In genomic region chr20:53322651-53323050, GRCh38 we compare ENCODE assay signal across 19 cellular contexts.
DNase-seq lines count a peak whose midpoint lies in the region; ATAC-seq and TF ChIP-seq lines count a peak whose summit lies in the region.
"Had no signal": no experiment of that assay in that cellular context is flagged by ENCODE, and none has a peak within 500 bp of the region (broad histone marks: within the 10 kb centered on the region; RNA-seq: fewer than 3 reads in every experiment).

No MANE protein-coding gene starts in this region.

- CTCF ChIA-PET in activated CD4-positive, alpha-beta memory T cell treated with anti-CD3 and anti-CD28 coated beads for 36 hours (lab: Charles Lee), result no interaction called here

- DNase-seq in activated T-cell treated with anti-CD3 and anti-CD28 coated beads for 24 hours (ENCODE audit: low read depth), result peak; percentile 0
- no peak for DNase-seq in activated T-cell treated with anti-CD3 and anti-CD28 coated beads, Interleukin-2, amount 50 U/mL, for 1 hour
- DNase-seq in activated CD4-positive, alpha-beta memory T cell treated with anti-CD3 and anti-CD28 coated beads for 36 hours, result peak; percentile 59
- peak; percentile 16 for DNase-seq in activated naive CD8-positive, alpha-beta T cell treated with anti-CD3 and anti-CD28 coated beads for 36 hours
- no peak for DNase-seq in stimulated activated effector memory CD8-positive, alpha-beta T cell treated with anti-CD3 and anti-CD28 coated beads, Interleukin-12 subunit alpha, Interleukin-12 subunit beta, amount 100 ng/mL, for 72 hours (ENCODE audit: low spot score in 2 of 2)
- DNase-seq in NCI-H82 treated with DMSO at 0.1 percent for 48 hours (lab: John Stamatoyannopoulos, UW; ENCODE audit: unreplicated experiment), result no peak
- no peak for DNase-seq in esophagus squamous epithelium (lab: John Stamatoyannopoulos, UW)
- DNase-seq: DMS79; foreskin melanocyte; IMR-90; left ventricle myocardium superior; NCI-H1048; NCI-H2107; NCI-H69; PC-3; stimulated activated naive B cell treated with anti-CD40 and anti-IgM and Interleukin-4, amounts not matched to agents 10 μg/mL and 1 μg/mL and 100 μg/mL, for 72 hours had no signal

- peaks cover 15% of the 10 kb centered on the region for H3K36me3 Mint-ChIP-seq in activated CD4-positive, alpha-beta memory T cell treated with anti-CD3 and anti-CD28 coated beads for 36 hours
- H3K36me3 Mint-ChIP-seq in activated naive CD8-positive, alpha-beta T cell treated with anti-CD3 and anti-CD28 coated beads for 36 hours, result peaks cover 4% of the 10 kb centered on the region
- H3K36me3 Mint-ChIP-seq in stimulated activated effector memory CD8-positive, alpha-beta T cell treated with anti-CD3 and anti-CD28 coated beads, Interleukin-12 subunit alpha, Interleukin-12 subunit beta, amount 100 ng/mL, for 72 hours, result no peaks in the 10 kb centered on the region
- H3K36me3 Mint-ChIP-seq: CD14-positive monocyte; stimulated activated naive B cell treated with anti-CD40 and anti-IgM and Interleukin-4, amounts not matched to agents 10 μg/mL and 1 μg/mL and 100 μg/mL, for 72 hours had no signal

- no peaks in the 10 kb centered on the region for H3K27me3 Mint-ChIP-seq in activated CD4-positive, alpha-beta memory T cell treated with anti-CD3 and anti-CD28 coated beads for 36 hours
- no peaks in the 10 kb centered on the region for H3K27me3 Mint-ChIP-seq in activated naive CD8-positive, alpha-beta T cell treated with anti-CD3 and anti-CD28 coated beads for 36 hours

- 76 to 90% methylated on average over 2 of the region's 3 CpGs for WGBS in esophagus squamous epithelium, 2 donors

- peaks cover 22% of the 10 kb centered on the region for H3K4me1 Mint-ChIP-seq in activated CD4-positive, alpha-beta memory T cell treated with anti-CD3 and anti-CD28 coated beads for 36 hours (ENCODE audit: low read depth)
- peaks cover 13% of the 10 kb centered on the region for H3K4me1 Mint-ChIP-seq in activated naive CD8-positive, alpha-beta T cell treated with anti-CD3 and anti-CD28 coated beads for 36 hours
- H3K4me1 Mint-ChIP-seq in stimulated activated effector memory CD8-positive, alpha-beta T cell treated with anti-CD3 and anti-CD28 coated beads, Interleukin-12 subunit alpha, Interleukin-12 subunit beta, amount 100 ng/mL, for 72 hours, result peaks cover 10% of the 10 kb centered on the region
- H3K4me1 Mint-ChIP-seq: CD14-positive monocyte; stimulated activated naive B cell treated with anti-CD40 and anti-IgM and Interleukin-4, amounts not matched to agents 10 μg/mL and 1 μg/mL and 100 μg/mL, for 72 hours had no signal

- no peaks in the 10 kb centered on the region for H3K27me3 ChIP-seq in esophagus squamous epithelium
- H3K27me3 ChIP-seq: SJSA1 had no signal

- no peak overlapping the region for H3K27ac ChIP-seq in esophagus squamous epithelium
- H3K27ac ChIP-seq: SJSA1 had no signal

- peaks cover 9% of the 10 kb centered on the region for H3K9me3 Mint-ChIP-seq in activated CD4-positive, alpha-beta memory T cell treated with anti-CD3 and anti-CD28 coated beads for 36 hours
- H3K9me3 Mint-ChIP-seq in activated naive CD8-positive, alpha-beta T cell treated with anti-CD3 and anti-CD28 coated beads for 36 hours, result peaks cover 11% of the 10 kb centered on the region
- no peaks in the 10 kb centered on the region for H3K9me3 Mint-ChIP-seq in stimulated activated effector memory CD8-positive, alpha-beta T cell treated with anti-CD3 and anti-CD28 coated beads, Interleukin-12 subunit alpha, Interleukin-12 subunit beta, amount 100 ng/mL, for 72 hours

- no peaks in the 10 kb centered on the region for H3K36me3 ChIP-seq in esophagus squamous epithelium
- H3K36me3 ChIP-seq: SJSA1 had no signal

- H3K9me3 ChIP-seq in esophagus squamous epithelium, result no peaks in the 10 kb centered on the region
- H3K9me3 ChIP-seq: SJSA1 had no signal

- peak; percentile 64 for ATAC-seq in stimulated activated effector memory CD8-positive, alpha-beta T cell treated with anti-CD3 and anti-CD28 coated beads, Interleukin-12 subunit alpha, Interleukin-12 subunit beta, amount 100 ng/mL, for 72 hours
- ATAC-seq in HG02885 (IDR thresholded peaks at IDR 0.05; ENCODE audit: poor library complexity, unreplicated experiment), result no peak
- ATAC-seq: left ventricle myocardium superior; PC-3; stimulated activated naive B cell treated with anti-CD40 and anti-IgM and Interleukin-4, amounts not matched to agents 10 μg/mL and 1 μg/mL and 100 μg/mL, for 72 hours had no signal

- no peaks in the 10 kb centered on the region for H3K4me1 ChIP-seq in esophagus squamous epithelium
- H3K4me1 ChIP-seq: SJSA1 had no signal

- no peak overlapping the region for H3K4me3 ChIP-seq in esophagus squamous epithelium
- H3K4me3 ChIP-seq: SJSA1 had no signal

- TF ChIP-seq POLR2A in esophagus squamous epithelium (IDR thresholded peaks at IDR 0.05), result no peak

- H3K27ac Mint-ChIP-seq in activated CD4-positive, alpha-beta memory T cell treated with anti-CD3 and anti-CD28 coated beads for 36 hours, result peak overlapping the region; percentile 52
- peak overlapping the region; percentile 88 for H3K27ac Mint-ChIP-seq in activated naive CD8-positive, alpha-beta T cell treated with anti-CD3 and anti-CD28 coated beads for 36 hours
- peak overlapping the region; percentile 48 for H3K27ac Mint-ChIP-seq in stimulated activated effector memory CD8-positive, alpha-beta T cell treated with anti-CD3 and anti-CD28 coated beads, Interleukin-12 subunit alpha, Interleukin-12 subunit beta, amount 100 ng/mL, for 72 hours
- H3K27ac Mint-ChIP-seq: CD14-positive monocyte; stimulated activated naive B cell treated with anti-CD40 and anti-IgM and Interleukin-4, amounts not matched to agents 10 μg/mL and 1 μg/mL and 100 μg/mL, for 72 hours had no signal

- POLR2A ChIA-PET in activated CD4-positive, alpha-beta memory T cell treated with anti-CD3 and anti-CD28 coated beads for 36 hours (lab: Charles Lee), result no interaction called here

- intact Hi-C loops in activated CD4-positive, alpha-beta memory T cell treated with anti-CD3 and anti-CD28 coated beads for 36 hours (cut with micrococcal nuclease), result loop anchor here (5.0 kb wide), 1 partner anchor 225 kb away; no protein-coding TSS in a partner anchor
- intact Hi-C loops in esophagus squamous epithelium (cut with DNase I), result no loop called here

- no peak overlapping the region for H3K4me3 Mint-ChIP-seq in activated CD4-positive, alpha-beta memory T cell treated with anti-CD3 and anti-CD28 coated beads for 36 hours
- H3K4me3 Mint-ChIP-seq in activated naive CD8-positive, alpha-beta T cell treated with anti-CD3 and anti-CD28 coated beads for 36 hours, result no peak overlapping the region
- no peak overlapping the region for H3K4me3 Mint-ChIP-seq in stimulated activated effector memory CD8-positive, alpha-beta T cell treated with anti-CD3 and anti-CD28 coated beads, Interleukin-12 subunit alpha, Interleukin-12 subunit beta, amount 100 ng/mL, for 72 hours
- H3K4me3 Mint-ChIP-seq: CD14-positive monocyte; stimulated activated naive B cell treated with anti-CD40 and anti-IgM and Interleukin-4, amounts not matched to agents 10 μg/mL and 1 μg/mL and 100 μg/mL, for 72 hours had no signal

- TF ChIP-seq CTCF in esophagus squamous epithelium (IDR thresholded peaks at IDR 0.05), result no peak

Comparison
In these comparisons a context has a peak if more than half of its experiments do, and no peak if none do; other contexts are left out.
1. DNase-seq: peak in activated T-cell treated with anti-CD3 and anti-CD28 coated beads for 24 hours (single experiment), activated CD4-positive, alpha-beta memory T cell treated with anti-CD3 and anti-CD28 coated beads for 36 hours (single experiment) and activated naive CD8-positive, alpha-beta T cell treated with anti-CD3 and anti-CD28 coated beads for 36 hours (single experiment); none in activated T-cell treated with anti-CD3 and anti-CD28 coated beads, Interleukin-2, amount 50 U/mL, for 1 hour (single experiment), stimulated activated effector memory CD8-positive, alpha-beta T cell treated with anti-CD3 and anti-CD28 coated beads, Interleukin-12 subunit alpha, Interleukin-12 subunit beta, amount 100 ng/mL, for 72 hours (0 of 2), NCI-H82 treated with DMSO at 0.1 percent for 48 hours (single experiment) and esophagus squamous epithelium (single experiment).
2. Peak in every context shown above with its lines, with median percentiles within 50 percentile points of each other: H3K27ac Mint-ChIP-seq.